ENCODE assay signal across 1 cellular context in the genomic region with DNA sequence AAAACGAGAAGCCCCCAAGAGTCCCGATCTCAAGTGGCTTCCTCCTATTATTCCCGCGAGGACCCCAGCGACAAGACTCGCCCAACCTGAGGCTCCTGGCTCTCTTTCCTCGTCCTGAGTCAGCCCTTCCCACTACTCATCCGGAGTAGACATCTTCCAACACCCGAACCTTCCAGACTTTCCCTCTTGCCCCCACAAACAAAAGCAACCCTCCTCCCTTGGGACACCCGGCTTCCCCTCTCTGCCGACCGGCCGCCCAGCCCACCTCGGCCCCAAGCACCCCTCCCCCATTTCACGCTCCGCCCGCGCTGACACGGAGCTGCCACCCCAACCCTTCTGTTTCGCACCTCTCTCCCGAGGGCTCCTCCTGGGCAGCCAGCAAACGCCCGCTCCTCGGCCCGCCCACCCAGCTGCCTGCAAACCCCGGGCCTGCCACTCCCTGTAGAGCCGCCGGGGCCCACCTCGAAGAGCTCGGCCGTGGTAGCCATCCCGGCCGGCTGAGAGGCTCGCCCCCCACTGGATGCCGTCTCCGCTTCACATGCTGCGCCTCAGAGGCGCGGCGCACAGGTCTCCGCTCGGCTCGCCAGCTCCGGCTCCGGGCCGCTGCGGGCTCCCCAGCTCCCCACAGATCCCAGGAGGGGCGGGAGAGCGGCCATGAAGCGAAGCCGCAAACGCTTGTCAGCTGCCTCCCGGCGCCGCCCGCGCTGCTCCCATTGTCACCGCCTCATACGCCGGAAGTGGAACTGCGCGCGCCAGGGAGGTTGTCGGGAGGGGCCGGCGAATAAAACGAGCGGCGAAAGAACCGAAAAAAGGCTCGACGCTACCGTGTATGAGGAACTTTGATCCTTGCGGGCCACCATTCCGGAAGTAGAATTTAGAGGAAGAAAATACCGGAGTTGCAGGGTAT.
TF ChIP-seq lines count a peak whose summit lies in the region.

A gene with protein sequence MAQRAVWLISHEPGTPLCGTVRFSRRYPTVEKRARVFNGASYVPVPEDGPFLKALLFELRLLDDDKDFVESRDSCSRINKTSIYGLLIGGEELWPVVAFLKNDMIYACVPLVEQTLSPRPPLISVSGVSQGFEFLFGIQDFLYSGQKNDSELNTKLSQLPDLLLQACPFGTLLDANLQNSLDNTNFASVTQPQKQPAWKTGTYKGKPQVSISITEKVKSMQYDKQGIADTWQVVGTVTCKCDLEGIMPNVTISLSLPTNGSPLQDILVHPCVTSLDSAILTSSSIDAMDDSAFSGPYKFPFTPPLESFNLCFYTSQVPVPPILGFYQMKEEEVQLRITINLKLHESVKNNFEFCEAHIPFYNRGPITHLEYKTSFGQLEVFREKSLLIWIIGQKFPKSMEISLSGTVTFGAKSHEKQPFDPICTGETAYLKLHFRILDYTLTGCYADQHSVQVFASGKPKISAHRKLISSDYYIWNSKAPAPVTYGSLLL (plus strand): TSS at position 811 of the 907 bp plus-strand sequence. CDS start 344 bp downstream, outside the sequence.
A gene with protein sequence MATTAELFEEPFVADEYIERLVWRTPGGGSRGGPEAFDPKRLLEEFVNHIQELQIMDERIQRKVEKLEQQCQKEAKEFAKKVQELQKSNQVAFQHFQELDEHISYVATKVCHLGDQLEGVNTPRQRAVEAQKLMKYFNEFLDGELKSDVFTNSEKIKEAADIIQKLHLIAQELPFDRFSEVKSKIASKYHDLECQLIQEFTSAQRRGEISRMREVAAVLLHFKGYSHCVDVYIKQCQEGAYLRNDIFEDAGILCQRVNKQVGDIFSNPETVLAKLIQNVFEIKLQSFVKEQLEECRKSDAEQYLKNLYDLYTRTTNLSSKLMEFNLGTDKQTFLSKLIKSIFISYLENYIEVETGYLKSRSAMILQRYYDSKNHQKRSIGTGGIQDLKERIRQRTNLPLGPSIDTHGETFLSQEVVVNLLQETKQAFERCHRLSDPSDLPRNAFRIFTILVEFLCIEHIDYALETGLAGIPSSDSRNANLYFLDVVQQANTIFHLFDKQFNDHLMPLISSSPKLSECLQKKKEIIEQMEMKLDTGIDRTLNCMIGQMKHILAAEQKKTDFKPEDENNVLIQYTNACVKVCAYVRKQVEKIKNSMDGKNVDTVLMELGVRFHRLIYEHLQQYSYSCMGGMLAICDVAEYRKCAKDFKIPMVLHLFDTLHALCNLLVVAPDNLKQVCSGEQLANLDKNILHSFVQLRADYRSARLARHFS (minus strand): TSS at position 745 of the 907 bp plus-strand sequence. CDS start 257 bp downstream, at position 488.

TF ChIP-seq in K562, 482 proteins besides CTCF, POLR2A, EP300 and RAD21 (continued from another document and continues in another):
- TF ChIP-seq, protein P1, sequence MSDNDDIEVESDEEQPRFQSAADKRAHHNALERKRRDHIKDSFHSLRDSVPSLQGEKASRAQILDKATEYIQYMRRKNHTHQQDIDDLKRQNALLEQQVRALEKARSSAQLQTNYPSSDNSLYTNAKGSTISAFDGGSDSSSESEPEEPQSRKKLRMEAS (CRISPR knock-in tag; IDR thresholded peaks at IDR 0.05) = peak; percentile 44; the same call in 1 of the 2 replicates
- peak; percentile 83 for TF ChIP-seq ELF2 (CRISPR knock-in tag; IDR thresholded peaks at IDR 0.05)
- TF ChIP-seq TAF9B (IDR thresholded peaks at IDR 0.05; ENCODE audit: partially characterized antibody) = peak; percentile 51
- no peak for TF ChIP-seq ETS2 (tag; IDR thresholded peaks at IDR 0.05; ENCODE audit: borderline replicate concordance, poor library complexity, severe bottlenecking)
- TF ChIP-seq, protein P2, sequence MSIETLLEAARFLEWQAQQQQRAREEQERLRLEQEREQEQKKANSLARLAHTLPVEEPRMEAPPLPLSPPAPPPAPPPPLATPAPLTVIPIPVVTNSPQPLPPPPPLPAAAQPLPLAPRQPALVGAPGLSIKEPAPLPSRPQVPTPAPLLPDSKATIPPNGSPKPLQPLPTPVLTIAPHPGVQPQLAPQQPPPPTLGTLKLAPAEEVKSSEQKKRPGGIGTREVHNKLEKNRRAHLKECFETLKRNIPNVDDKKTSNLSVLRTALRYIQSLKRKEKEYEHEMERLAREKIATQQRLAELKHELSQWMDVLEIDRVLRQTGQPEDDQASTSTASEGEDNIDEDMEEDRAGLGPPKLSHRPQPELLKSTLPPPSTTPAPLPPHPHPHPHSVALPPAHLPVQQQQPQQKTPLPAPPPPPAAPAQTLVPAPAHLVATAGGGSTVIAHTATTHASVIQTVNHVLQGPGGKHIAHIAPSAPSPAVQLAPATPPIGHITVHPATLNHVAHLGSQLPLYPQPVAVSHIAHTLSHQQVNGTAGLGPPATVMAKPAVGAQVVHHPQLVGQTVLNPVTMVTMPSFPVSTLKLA (conservative IDR thresholded peaks at IDR 0.05) = peak; percentile 45 to 83; a peak in 3 of 4 replicates
- TF ChIP-seq, protein P3, sequence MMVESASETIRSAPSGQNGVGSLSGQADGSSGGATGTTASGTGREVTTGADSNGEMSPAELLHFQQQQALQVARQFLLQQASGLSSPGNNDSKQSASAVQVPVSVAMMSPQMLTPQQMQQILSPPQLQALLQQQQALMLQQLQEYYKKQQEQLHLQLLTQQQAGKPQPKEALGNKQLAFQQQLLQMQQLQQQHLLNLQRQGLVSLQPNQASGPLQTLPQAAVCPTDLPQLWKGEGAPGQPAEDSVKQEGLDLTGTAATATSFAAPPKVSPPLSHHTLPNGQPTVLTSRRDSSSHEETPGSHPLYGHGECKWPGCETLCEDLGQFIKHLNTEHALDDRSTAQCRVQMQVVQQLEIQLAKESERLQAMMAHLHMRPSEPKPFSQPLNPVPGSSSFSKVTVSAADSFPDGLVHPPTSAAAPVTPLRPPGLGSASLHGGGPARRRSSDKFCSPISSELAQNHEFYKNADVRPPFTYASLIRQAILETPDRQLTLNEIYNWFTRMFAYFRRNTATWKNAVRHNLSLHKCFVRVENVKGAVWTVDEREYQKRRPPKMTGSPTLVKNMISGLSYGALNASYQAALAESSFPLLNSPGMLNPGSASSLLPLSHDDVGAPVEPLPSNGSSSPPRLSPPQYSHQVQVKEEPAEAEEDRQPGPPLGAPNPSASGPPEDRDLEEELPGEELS (CRISPR knock-in tag; IDR thresholded peaks at IDR 0.05; ENCODE audit: borderline replicate concordance) = no peak
- TF ChIP-seq NR2C2 (CRISPR knock-in tag; IDR thresholded peaks at IDR 0.05) = no peak
- peak; percentile 89 for TF ChIP-seq NR2C2 (tag; IDR thresholded peaks at IDR 0.05)
- no peak for TF ChIP-seq CBX8 (IDR thresholded peaks at IDR 0.05; ENCODE audit: borderline replicate concordance, extremely low read depth, low read depth, low read length, poor library complexity, severe bottlenecking)
- peak; percentile 19; the same call in 1 of the 2 replicates for TF ChIP-seq TEAD4 (IDR thresholded peaks at IDR 0.05; ENCODE audit: low read length)
- TF ChIP-seq TEAD4 (CRISPR knock-in tag; IDR thresholded peaks at IDR 0.05; ENCODE audit: borderline replicate concordance) = no peak
- TF ChIP-seq, protein P4, sequence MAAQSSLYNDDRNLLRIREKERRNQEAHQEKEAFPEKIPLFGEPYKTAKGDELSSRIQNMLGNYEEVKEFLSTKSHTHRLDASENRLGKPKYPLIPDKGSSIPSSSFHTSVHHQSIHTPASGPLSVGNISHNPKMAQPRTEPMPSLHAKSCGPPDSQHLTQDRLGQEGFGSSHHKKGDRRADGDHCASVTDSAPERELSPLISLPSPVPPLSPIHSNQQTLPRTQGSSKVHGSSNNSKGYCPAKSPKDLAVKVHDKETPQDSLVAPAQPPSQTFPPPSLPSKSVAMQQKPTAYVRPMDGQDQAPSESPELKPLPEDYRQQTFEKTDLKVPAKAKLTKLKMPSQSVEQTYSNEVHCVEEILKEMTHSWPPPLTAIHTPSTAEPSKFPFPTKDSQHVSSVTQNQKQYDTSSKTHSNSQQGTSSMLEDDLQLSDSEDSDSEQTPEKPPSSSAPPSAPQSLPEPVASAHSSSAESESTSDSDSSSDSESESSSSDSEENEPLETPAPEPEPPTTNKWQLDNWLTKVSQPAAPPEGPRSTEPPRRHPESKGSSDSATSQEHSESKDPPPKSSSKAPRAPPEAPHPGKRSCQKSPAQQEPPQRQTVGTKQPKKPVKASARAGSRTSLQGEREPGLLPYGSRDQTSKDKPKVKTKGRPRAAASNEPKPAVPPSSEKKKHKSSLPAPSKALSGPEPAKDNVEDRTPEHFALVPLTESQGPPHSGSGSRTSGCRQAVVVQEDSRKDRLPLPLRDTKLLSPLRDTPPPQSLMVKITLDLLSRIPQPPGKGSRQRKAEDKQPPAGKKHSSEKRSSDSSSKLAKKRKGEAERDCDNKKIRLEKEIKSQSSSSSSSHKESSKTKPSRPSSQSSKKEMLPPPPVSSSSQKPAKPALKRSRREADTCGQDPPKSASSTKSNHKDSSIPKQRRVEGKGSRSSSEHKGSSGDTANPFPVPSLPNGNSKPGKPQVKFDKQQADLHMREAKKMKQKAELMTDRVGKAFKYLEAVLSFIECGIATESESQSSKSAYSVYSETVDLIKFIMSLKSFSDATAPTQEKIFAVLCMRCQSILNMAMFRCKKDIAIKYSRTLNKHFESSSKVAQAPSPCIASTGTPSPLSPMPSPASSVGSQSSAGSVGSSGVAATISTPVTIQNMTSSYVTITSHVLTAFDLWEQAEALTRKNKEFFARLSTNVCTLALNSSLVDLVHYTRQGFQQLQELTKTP (IDR thresholded peaks at IDR 0.05; ENCODE audit: low read depth in 1 of 2, partially characterized antibody in 2 of 2) = peak; percentile 49 to 61
- peak; percentile 87 for TF ChIP-seq RBBP5 (IDR thresholded peaks at IDR 0.05; ENCODE audit: borderline replicate concordance, insufficient read depth, low read length, poor library complexity, severe bottlenecking)
- TF ChIP-seq, protein P5, sequence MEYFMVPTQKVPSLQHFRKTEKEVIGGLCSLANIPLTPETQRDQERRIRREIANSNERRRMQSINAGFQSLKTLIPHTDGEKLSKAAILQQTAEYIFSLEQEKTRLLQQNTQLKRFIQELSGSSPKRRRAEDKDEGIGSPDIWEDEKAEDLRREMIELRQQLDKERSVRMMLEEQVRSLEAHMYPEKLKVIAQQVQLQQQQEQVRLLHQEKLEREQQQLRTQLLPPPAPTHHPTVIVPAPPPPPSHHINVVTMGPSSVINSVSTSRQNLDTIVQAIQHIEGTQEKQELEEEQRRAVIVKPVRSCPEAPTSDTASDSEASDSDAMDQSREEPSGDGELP (CRISPR knock-in tag; IDR thresholded peaks at IDR 0.05; ENCODE audit: borderline replicate concordance) = peak; percentile 94
- TF ChIP-seq NR2C1 (IDR thresholded peaks at IDR 0.05) = no peak
- peak; percentile 58 for TF ChIP-seq NR2C1 (tag; IDR thresholded peaks at IDR 0.05)
- TF ChIP-seq MAZ (CRISPR knock-in tag; conservative IDR thresholded peaks at IDR 0.05 in 1 of 2, IDR thresholded peaks at IDR 0.05 in 1 of 2) = peak; percentile 48 to 63; a peak in 3 of 4 replicates
- TF ChIP-seq, protein P6, sequence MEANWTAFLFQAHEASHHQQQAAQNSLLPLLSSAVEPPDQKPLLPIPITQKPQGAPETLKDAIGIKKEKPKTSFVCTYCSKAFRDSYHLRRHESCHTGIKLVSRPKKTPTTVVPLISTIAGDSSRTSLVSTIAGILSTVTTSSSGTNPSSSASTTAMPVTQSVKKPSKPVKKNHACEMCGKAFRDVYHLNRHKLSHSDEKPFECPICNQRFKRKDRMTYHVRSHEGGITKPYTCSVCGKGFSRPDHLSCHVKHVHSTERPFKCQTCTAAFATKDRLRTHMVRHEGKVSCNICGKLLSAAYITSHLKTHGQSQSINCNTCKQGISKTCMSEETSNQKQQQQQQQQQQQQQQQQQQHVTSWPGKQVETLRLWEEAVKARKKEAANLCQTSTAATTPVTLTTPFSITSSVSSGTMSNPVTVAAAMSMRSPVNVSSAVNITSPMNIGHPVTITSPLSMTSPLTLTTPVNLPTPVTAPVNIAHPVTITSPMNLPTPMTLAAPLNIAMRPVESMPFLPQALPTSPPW (CRISPR knock-in tag; IDR thresholded peaks at IDR 0.05) = peak; percentile 68; the same call in 1 of the 2 replicates
- no peak for TF ChIP-seq ARHGAP35 (IDR thresholded peaks at IDR 0.05; ENCODE audit: partially characterized antibody)
- TF ChIP-seq POLR2G (IDR thresholded peaks at IDR 0.05; ENCODE audit: low read depth, low read length) = peak; percentile 95
- no peak for TF ChIP-seq SMARCA5 (IDR thresholded peaks at IDR 0.05)
- TF ChIP-seq, protein P7, sequence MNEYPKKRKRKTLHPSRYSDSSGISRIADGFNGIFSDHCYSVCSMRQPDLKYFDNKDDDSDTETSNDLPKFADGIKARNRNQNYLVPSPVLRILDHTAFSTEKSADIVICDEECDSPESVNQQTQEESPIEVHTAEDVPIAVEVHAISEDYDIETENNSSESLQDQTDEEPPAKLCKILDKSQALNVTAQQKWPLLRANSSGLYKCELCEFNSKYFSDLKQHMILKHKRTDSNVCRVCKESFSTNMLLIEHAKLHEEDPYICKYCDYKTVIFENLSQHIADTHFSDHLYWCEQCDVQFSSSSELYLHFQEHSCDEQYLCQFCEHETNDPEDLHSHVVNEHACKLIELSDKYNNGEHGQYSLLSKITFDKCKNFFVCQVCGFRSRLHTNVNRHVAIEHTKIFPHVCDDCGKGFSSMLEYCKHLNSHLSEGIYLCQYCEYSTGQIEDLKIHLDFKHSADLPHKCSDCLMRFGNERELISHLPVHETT (CRISPR knock-in tag; conservative IDR thresholded peaks at IDR 0.05 in 1 of 2, IDR thresholded peaks at IDR 0.05 in 1 of 2) = peak in 1 of 2 experiments; percentile 89; a peak in 2 of 4 replicates
- TF ChIP-seq MAFK (IDR thresholded peaks at IDR 0.05; ENCODE audit: low read length) = no peak
- peak; percentile 40; the same call in 1 of the 2 replicates for TF ChIP-seq JUND (IDR thresholded peaks at IDR 0.05; ENCODE audit: borderline replicate concordance, low read depth, low read length)
- no peak for TF ChIP-seq JUND (tag; IDR thresholded peaks at IDR 0.05; ENCODE audit: borderline replicate concordance, low read depth, low read length)
- peak; percentile 94 for TF ChIP-seq RBFOX2 (IDR thresholded peaks at IDR 0.05; ENCODE audit: low read depth, low read length)
- TF ChIP-seq ARID1B (IDR thresholded peaks at IDR 0.05) = 0 out of 2 replicates have a peak, but pooled peaks have one; percentile 15
- TF ChIP-seq CXXC5 (CRISPR knock-in tag; IDR thresholded peaks at IDR 0.05) = peak; percentile 84
- TF ChIP-seq FOXK2 (conservative IDR thresholded peaks at IDR 0.05 in 1 of 2, IDR thresholded peaks at IDR 0.05 in 1 of 2; ENCODE audit: low read depth in 2 of 2) = peak; percentile 21 to 24; a peak in 1 of 4 replicates
- TF ChIP-seq, protein P8, sequence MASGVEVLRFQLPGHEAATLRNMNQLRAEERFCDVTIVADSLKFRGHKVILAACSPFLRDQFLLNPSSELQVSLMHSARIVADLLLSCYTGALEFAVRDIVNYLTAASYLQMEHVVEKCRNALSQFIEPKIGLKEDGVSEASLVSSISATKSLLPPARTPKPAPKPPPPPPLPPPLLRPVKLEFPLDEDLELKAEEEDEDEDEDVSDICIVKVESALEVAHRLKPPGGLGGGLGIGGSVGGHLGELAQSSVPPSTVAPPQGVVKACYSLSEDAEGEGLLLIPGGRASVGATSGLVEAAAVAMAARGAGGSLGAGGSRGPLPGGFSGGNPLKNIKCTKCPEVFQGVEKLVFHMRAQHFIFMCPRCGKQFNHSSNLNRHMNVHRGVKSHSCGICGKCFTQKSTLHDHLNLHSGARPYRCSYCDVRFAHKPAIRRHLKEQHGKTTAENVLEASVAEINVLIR (CRISPR knock-in tag; IDR thresholded peaks at IDR 0.05) = no peak
- TF ChIP-seq KDM5B (IDR thresholded peaks at IDR 0.05; ENCODE audit: insufficient replicate concordance, low read depth, low read length) = peak; percentile 31
- TF ChIP-seq GABPA (tag; conservative IDR thresholded peaks at IDR 0.05; ENCODE audit: low read depth) = peak; percentile 92
